ENCODE assay signal across 12 cellular contexts in genomic region chr13:97262058-97262457, GRCh38. TPM values are rescaled to one million over a fixed set of nuclear protein-coding genes. Genes with fewer than 3 reads are reported as not detected.
DNase-seq lines count a peak whose midpoint lies in the region; ATAC-seq and TF ChIP-seq lines count a peak whose summit lies in the region.
"Had no signal": no experiment of that assay in that cellular context is flagged by ENCODE, and none has a peak within 500 bp of the region (broad histone marks: within the 10 kb centered on the region; RNA-seq: fewer than 3 reads in every experiment).

No MANE protein-coding gene starts in this region.

- peaks cover 0 to 14% (median 7%) of the 10 kb centered on the region in 11 experiments; a peak in 8 of 22 replicates for H3K9me3 ChIP-seq in BLaER1 treated with 17β-estradiol and CSF1 and Interleukin-3, amounts not matched to agents 10 nM and 100 nM (replicated peaks in 1 of 11)
- H3K9me3 ChIP-seq in ovary = no peaks in the 10 kb centered on the region
- H3K9me3 ChIP-seq: mucosa of descending colon, spleen had no signal

- H3K27me3 Mint-ChIP-seq in HFFc6 (ENCODE audit: insufficient read depth) = peaks cover 3% of the 10 kb centered on the region; the same call in 1 of the 2 replicates
- no peaks in the 10 kb centered on the region for H3K27me3 Mint-ChIP-seq in naive thymus-derived CD8-positive, alpha-beta T cell

- H4K20me1 ChIP-seq in BLaER1 treated with 17β-estradiol and CSF1 and Interleukin-3, amounts not matched to agents 10 nM and 100 nM = peaks cover 8 to 100% (median 21%) of the 10 kb centered on the region in 11 experiments; a peak in 14 of 22 replicates

- H3K9me3 Mint-ChIP-seq in HFFc6 = no peaks in the 10 kb centered on the region
- no peaks in the 10 kb centered on the region for H3K9me3 Mint-ChIP-seq in naive thymus-derived CD8-positive, alpha-beta T cell

- no peak for TF ChIP-seq EP300 in ovary (IDR thresholded peaks at IDR 0.05)

- ATAC-seq in naive thymus-derived CD8-positive, alpha-beta T cell = no peak
- ATAC-seq: mucosa of descending colon had no signal

- no peak for TF ChIP-seq POLR2A in ovary (IDR thresholded peaks at IDR 0.05)

- H3K4me1 Mint-ChIP-seq in HFFc6 (ENCODE audit: low read depth) = peaks cover 88% of the 10 kb centered on the region
- H3K4me1 Mint-ChIP-seq in naive thymus-derived CD8-positive, alpha-beta T cell = peaks cover 40 to 61% (median 53%) of the 10 kb centered on the region in 4 donors

- peaks cover 0 to 23% (median 11%) of the 10 kb centered on the region in 11 experiments; a peak in 12 of 22 replicates for H3K36me3 ChIP-seq in BLaER1 treated with 17β-estradiol and CSF1 and Interleukin-3, amounts not matched to agents 10 nM and 100 nM
- H3K36me3 ChIP-seq in ovary = no peaks in the 10 kb centered on the region

- peaks cover 62% of the 10 kb centered on the region for H3K36me3 Mint-ChIP-seq in HFFc6 (ENCODE audit: low read depth)
- H3K36me3 Mint-ChIP-seq in naive thymus-derived CD8-positive, alpha-beta T cell = peaks cover 0 to 30% (median 20%) of the 10 kb centered on the region in 3 donors

- peaks cover 29 to 51% (median 44%) of the 10 kb centered on the region in 10 experiments for H3K4me1 ChIP-seq in BLaER1 treated with 17β-estradiol and CSF1 and Interleukin-3, amounts not matched to agents 10 nM and 100 nM
- H3K4me1 ChIP-seq in ovary (ENCODE audit: insufficient read depth) = peaks cover 41% of the 10 kb centered on the region

- no peak overlapping the region for H3K4me3 ChIP-seq in BLaER1 treated with 17β-estradiol and CSF1 and Interleukin-3, amounts not matched to agents 10 nM and 100 nM
- no peak overlapping the region for H3K4me3 ChIP-seq in ovary
- H3K4me3 ChIP-seq: mucosa of descending colon, spleen had no signal

- H3K9ac ChIP-seq in BLaER1 treated with 17β-estradiol and CSF1 and Interleukin-3, amounts not matched to agents 10 nM and 100 nM = no peak overlapping the region

- POLR2A ChIA-PET in naive thymus-derived CD8-positive, alpha-beta T cell (lab: Charles Lee) = no interaction called here

- peak overlapping the region; percentile 12; the same call in 1 of the 2 replicates for H3K27ac Mint-ChIP-seq in HFFc6
- peak overlapping the region in 7 of 10 donors; percentile 0 to 82 (median 68) for H3K27ac Mint-ChIP-seq in naive thymus-derived CD8-positive, alpha-beta T cell

- H3K27me3 ChIP-seq in BLaER1 treated with 17β-estradiol and CSF1 and Interleukin-3, amounts not matched to agents 10 nM and 100 nM = no peaks in the 10 kb centered on the region
- H3K27me3 ChIP-seq in ovary = no peaks in the 10 kb centered on the region
- H3K27me3 ChIP-seq: spleen had no signal

- TF ChIP-seq CTCF in HFFc6 (IDR thresholded peaks at IDR 0.05) (no peak), ovary (IDR thresholded peaks at IDR 0.05) (no peak)

- peak overlapping the region in 10 of 11 experiments; percentile 6 to 64 (median 39); a peak in 16 of 22 replicates for H3K4me2 ChIP-seq in BLaER1 treated with 17β-estradiol and CSF1 and Interleukin-3, amounts not matched to agents 10 nM and 100 nM

- WGBS in ovary, 3 donors = 81 to 89% (median 84%) methylated on average over 8 of the region's 8 CpGs

- no peak for DNase-seq in HFFc6
- DNase-seq in caudate nucleus (lab: John Stamatoyannopoulos, UW) = peak in 1 of 61 donors; percentile 12
- no peak for DNase-seq in naive thymus-derived CD8-positive, alpha-beta T cell
- DNase-seq in epidermal melanocyte (ENCODE audit: insufficient read length, low spot score) = no peak
- DNase-seq in NCI-H1930 (lab: John Stamatoyannopoulos, UW) = no peak
- no peak for DNase-seq in NCI-H146 treated with DMSO at 0.1 percent for 48 hours (lab: John Stamatoyannopoulos, UW; ENCODE audit: unreplicated experiment)
- no peak for DNase-seq in ovary
- DNase-seq: mucosa of descending colon, NCI-H1105 treated with DMSO at 0.1 percent for 48 hours, spleen had no signal

- intact Hi-C loops in ovary (cut with DNase I) = no loop called here

- H3K4me3 Mint-ChIP-seq in HFFc6 = no peak overlapping the region
- H3K4me3 Mint-ChIP-seq in naive thymus-derived CD8-positive, alpha-beta T cell = peak overlapping the region in 3 of 10 donors; percentile 2 to 58 (median 11)
- H3K4me3 Mint-ChIP-seq: CD14-positive monocyte had no signal

- 0 out of 22 replicates have a peak overlapping the region, but pooled peaks of 1 of the 11 experiments have one; percentile 4 for H3K27ac ChIP-seq in BLaER1 treated with 17β-estradiol and CSF1 and Interleukin-3, amounts not matched to agents 10 nM and 100 nM
- peak overlapping the region; percentile 16 for H3K27ac ChIP-seq in caudate nucleus (ENCODE audit: low read depth, low read length)
- H3K27ac ChIP-seq in ovary = no peak overlapping the region
- H3K27ac ChIP-seq: spleen had no signal

RNA-seq across cellular contexts. Expression of gene MBNL2, which starts 39.9 kb away (rescaled TPM):
- 100 to 1,000 TPM in 3 of 6 experiments, 10 to 100 TPM in 3; 78.5 to 138 (median 99.8) TPM for total RNA-seq in HFFc6 (2021; fragmentation: NEBNext Ultra II Directional; extraction: Animal tissue kit (Norgen Biotek cat#: 25700))
- 10 to 100 TPM; 31.8 to 35.4 TPM for total RNA-seq in naive thymus-derived CD8-positive, alpha-beta T cell
- polyA plus RNA-seq in naive thymus-derived CD8-positive, alpha-beta T cell = 10 to 100 TPM; 12.2 to 14.5 (median 14.5) TPM
- total RNA-seq in ovary = 100 to 1,000 TPM in 1 of 7 donors, 10 to 100 TPM in 6; 65.5 to 110 (median 97.8) TPM
- polyA plus RNA-seq in ovary = 10 to 100 TPM; 43.7 to 53.3 TPM
